In genomic region chr6:39029156-39030011, GRCh38 we compare ENCODE assay signal across 8 cellular contexts. TPM values are rescaled to one million over a fixed set of nuclear protein-coding genes. Genes with fewer than 3 reads are reported as not detected.
DNase-seq lines count a peak whose midpoint lies in the region; FAIRE-seq and TF ChIP-seq lines count a peak whose summit lies in the region.

No MANE protein-coding gene starts in this region.

- H3K9ac ChIP-seq in Loucy (ENCODE audit: low read depth, low read length, poor library complexity, severe bottlenecking): no peak overlapping the region

- H3K27ac ChIP-seq in 22Rv1 (no peak overlapping the region), left ventricle myocardium inferior (replicated peaks) (no peak overlapping the region)

- H3K36me3 ChIP-seq in Loucy (ENCODE audit: insufficient read depth, low read length) (no peaks in the 10 kb centered on the region), left ventricle myocardium inferior (no peaks in the 10 kb centered on the region)

- TF ChIP-seq CTCF in 22Rv1 (IDR thresholded peaks at IDR 0.05) (peak; percentile 94), Loucy (conservative IDR thresholded peaks at IDR 0.05; ENCODE audit: low read length) (peak; percentile 93), left ventricle myocardium inferior (IDR thresholded peaks at IDR 0.05; ENCODE audit: borderline replicate concordance) (peak; percentile 67)

- no peaks in the 10 kb centered on the region for H3K9me2 ChIP-seq in Loucy (replicated peaks; ENCODE audit: low read depth, low read length)

- H3K4me3 ChIP-seq in Loucy (ENCODE audit: low read length, poor library complexity, severe bottlenecking): no peak overlapping the region
- no peak overlapping the region for H3K4me3 ChIP-seq in left ventricle myocardium inferior

- DNase-seq in GM12891 (ENCODE audit: insufficient read length, low spot score): peak; percentile 49
- peak; percentile 44 for DNase-seq in activated T-cell treated with anti-CD3 and anti-CD28 coated beads for 48 hours (ENCODE audit: low read depth)
- DNase-seq in left ventricle myocardium inferior: no peak
- DNase-seq in stimulated activated CD4-positive, alpha-beta T cell treated with anti-CD3 and anti-CD28 coated beads, Interleukin-4, amount 100 ng/mL, for 48 hours (ENCODE audit: low read depth in 2 of 2): peak; percentile 38 to 54
- no peak for DNase-seq in C1 segment of cervical spinal cord (lab: John Stamatoyannopoulos, UW)
- DNase-seq in NCI-H1048 (lab: John Stamatoyannopoulos, UW): no peak

- intact Hi-C loops in left ventricle myocardium inferior (cut with micrococcal nuclease): no loop called here

- H3K9me3 ChIP-seq in Loucy (ENCODE audit: insufficient read depth, low read depth, low read length) (no peaks in the 10 kb centered on the region), left ventricle myocardium inferior (replicated peaks) (no peaks in the 10 kb centered on the region)

- no peak overlapping the region for H3K4me2 ChIP-seq in Loucy (ENCODE audit: low read depth, low read length, poor library complexity, severe bottlenecking)

- H3K27me3 ChIP-seq in Loucy (ENCODE audit: insufficient read depth, low read length, poor library complexity, severe bottlenecking) (no peaks in the 10 kb centered on the region), left ventricle myocardium inferior (ENCODE audit: low read depth) (peaks cover 32% of the 10 kb centered on the region)

- FAIRE-seq in GM12891 (lab: Jason Lieb, UNC): no peak

- no peak for TF ChIP-seq POLR2A in GM12891 (IDR thresholded peaks at IDR 0.05; ENCODE audit: low read depth, low read length)

- H3K79me2 ChIP-seq in Loucy (ENCODE audit: insufficient read depth, low read length): no peaks in the 10 kb centered on the region

- no peak overlapping the region for H2AFZ ChIP-seq in Loucy (ENCODE audit: low read length)

- no peaks in the 10 kb centered on the region for H4K20me1 ChIP-seq in Loucy (ENCODE audit: insufficient read depth, low read length, poor library complexity, severe bottlenecking)

- no peaks in the 10 kb centered on the region for H3F3A ChIP-seq in Loucy (ENCODE audit: low read depth)

- H3K4me1 ChIP-seq in Loucy (ENCODE audit: insufficient read depth, low read length, poor library complexity, severe bottlenecking): peaks cover 7% of the 10 kb centered on the region
- no peaks in the 10 kb centered on the region for H3K4me1 ChIP-seq in left ventricle myocardium inferior

TF ChIP-seq in GM12891, 5 proteins besides CTCF, POLR2A, EP300 and RAD21:
- TF ChIP-seq TAF1 (IDR thresholded peaks at IDR 0.05; ENCODE audit: low read depth, low read length): no peak
- no peak for TF ChIP-seq PAX5 (IDR thresholded peaks at IDR 0.05; ENCODE audit: insufficient read depth, low read length, severe bottlenecking)
- TF ChIP-seq POU2F2 (IDR thresholded peaks at IDR 0.05; ENCODE audit: low read depth, low read length): no peak
- TF ChIP-seq POLR2AphosphoS5 (IDR thresholded peaks at IDR 0.05; ENCODE audit: low read depth, low read length): no peak
- no peak for TF ChIP-seq SPI1 (IDR thresholded peaks at IDR 0.05; ENCODE audit: low read depth, low read length)

RNA-seq across cellular contexts. Expression of gene GLP1R, which starts 19.2 kb away (rescaled TPM):
- not detected for polyA plus RNA-seq in GM12891 (2012; ENCODE audit: low read depth, missing spikeins)
- total RNA-seq in left ventricle myocardium inferior: 7.5 TPM

Comparison
In these comparisons a context has a peak if more than half of its experiments do, and no peak if none do; other contexts are left out.
1. DNase-seq: peak in GM12891 (single experiment), activated T-cell treated with anti-CD3 and anti-CD28 coated beads for 48 hours (single experiment) and stimulated activated CD4-positive, alpha-beta T cell treated with anti-CD3 and anti-CD28 coated beads, Interleukin-4, amount 100 ng/mL, for 48 hours (2 of 2); none in left ventricle myocardium inferior (single experiment), C1 segment of cervical spinal cord (0 of 14) and NCI-H1048 (single experiment).
2. Peak in every context shown above with its lines, with median percentiles within 50 percentile points of each other: CTCF ChIP-seq.